ENCODE assay signal across 29 cellular contexts in genomic region chr5:138141734-138142133, GRCh38. TPM values are rescaled to one million over a fixed set of nuclear protein-coding genes. Genes with fewer than 3 reads are reported as not detected.
"Had no signal": no experiment of that assay in that cellular context is flagged by ENCODE, and none has a peak within 500 bp of the region (broad histone marks: within the 10 kb centered on the region; RNA-seq: fewer than 3 reads in every experiment).

No MANE protein-coding gene starts in this region.

- H3K4me3 ChIP-seq: ascending aorta, colonic mucosa, dorsolateral prefrontal cortex, gastrocnemius medialis, heart left ventricle had no signal

- H3K27me3 ChIP-seq: ascending aorta, colonic mucosa, dorsolateral prefrontal cortex, gastrocnemius medialis had no signal

- H3K9me3 ChIP-seq: ascending aorta, colonic mucosa, gastrocnemius medialis, heart left ventricle had no signal

- H3K36me3 ChIP-seq: ascending aorta, colonic mucosa, gastrocnemius medialis, heart left ventricle had no signal

- H3K4me1 ChIP-seq: ascending aorta, colonic mucosa had no signal

- H3K27ac ChIP-seq: ascending aorta, colonic mucosa, dorsolateral prefrontal cortex, gastrocnemius medialis, heart left ventricle, VCaP had no signal

- ATAC-seq: activated naive CD4-positive, alpha-beta T cell treated with anti-CD3 and anti-CD28 coated beads, Interleukin-2, amount 50 U/mL, for 72 hours; activated T-cell treated with anti-CD3 and anti-CD28 coated beads, Interleukin-2, amount 50 U/mL, for 72 hours; gastrocnemius medialis; heart left ventricle; WTC11 had no signal

- DNase-seq: activated CD4-positive, alpha-beta memory T cell treated with anti-CD3 and anti-CD28 coated beads, Interleukin-2, amount 10 ng/mL, durations not matched to agents 7 days and 5 days; activated CD4-positive, alpha-beta T cell treated with anti-CD3 and anti-CD28 coated beads for 1 hour; activated CD4-positive, alpha-beta T cell treated with anti-CD3 and anti-CD28 coated beads for 4 hours; activated CD4-positive, alpha-beta T cell treated with anti-CD3 and anti-CD28 coated beads, Interleukin-2, amount 10 ng/mL, durations not matched to agents 7 days and 5 days; activated CD4-positive, alpha-beta T cell treated with anti-CD3 and anti-CD28 coated beads, Interleukin-2, amount 50 U/mL, for 4 hours; activated CD8-positive, alpha-beta memory T cell treated with anti-CD3 and anti-CD28 coated beads, Interleukin-2, amount 50 U/mL, for 48 hours; activated gamma-delta T cell; activated naive CD4-positive, alpha-beta T cell; activated naive CD4-positive, alpha-beta T cell treated with anti-CD3 and anti-CD28 coated beads, Interleukin-2, amount 10 ng/mL, durations not matched to agents 7 days and 5 days; activated naive CD8-positive, alpha-beta T cell treated with anti-CD3 and anti-CD28 coated beads, Interleukin-2, amount 10 ng/mL, durations not matched to agents 7 days and 5 days; activated T-cell treated with anti-CD3 and anti-CD28 coated beads for 4 hours; activated T-cell treated with anti-CD3 and anti-CD28 coated beads, Interleukin-2, amount 50 U/mL, for 24 hours; activated T-cell treated with anti-CD3 and anti-CD28 coated beads, Interleukin-2, amount 50 U/mL, for 72 hours; caudate nucleus; colonic mucosa; dorsolateral prefrontal cortex; effector memory CD4-positive, alpha-beta T cell; endodermal cell; foreskin fibroblast; gastrocnemius medialis; glutamatergic neuron; heart left ventricle; hypothalamus; T-helper 2 cell had no signal

RNA-seq across cellular contexts. Expression of gene WNT8A, which starts 57.9 kb away (rescaled TPM):
- polyA plus RNA-seq: esophagus, heart left ventricle had no signal
